ENCODE assay signal across 1 cellular context in the genomic region with DNA sequence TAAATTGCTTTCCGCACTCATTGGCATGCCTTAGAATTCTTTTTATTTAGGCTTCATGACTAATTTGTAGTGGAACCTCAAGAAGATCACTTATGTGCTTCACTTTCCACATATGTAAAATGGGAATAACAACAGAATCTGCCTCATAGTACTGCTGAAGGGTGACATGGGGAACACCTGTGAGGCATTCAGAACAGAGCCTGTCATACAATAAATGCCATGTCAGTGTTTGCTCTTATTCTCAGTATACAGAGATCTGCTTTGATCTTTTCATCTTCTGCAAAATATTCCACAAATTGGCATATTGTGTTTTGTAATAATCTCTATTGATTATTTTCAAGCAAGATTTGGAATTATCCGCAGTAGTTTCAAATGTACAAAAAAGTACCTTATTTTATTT.
TF ChIP-seq lines count a peak whose summit lies in the region.

No MANE protein-coding gene starts in this region.

TF ChIP-seq in HepG2, 621 proteins besides CTCF, POLR2A, EP300 and RAD21 (continued from another document):
- TF ChIP-seq, protein P1, sequence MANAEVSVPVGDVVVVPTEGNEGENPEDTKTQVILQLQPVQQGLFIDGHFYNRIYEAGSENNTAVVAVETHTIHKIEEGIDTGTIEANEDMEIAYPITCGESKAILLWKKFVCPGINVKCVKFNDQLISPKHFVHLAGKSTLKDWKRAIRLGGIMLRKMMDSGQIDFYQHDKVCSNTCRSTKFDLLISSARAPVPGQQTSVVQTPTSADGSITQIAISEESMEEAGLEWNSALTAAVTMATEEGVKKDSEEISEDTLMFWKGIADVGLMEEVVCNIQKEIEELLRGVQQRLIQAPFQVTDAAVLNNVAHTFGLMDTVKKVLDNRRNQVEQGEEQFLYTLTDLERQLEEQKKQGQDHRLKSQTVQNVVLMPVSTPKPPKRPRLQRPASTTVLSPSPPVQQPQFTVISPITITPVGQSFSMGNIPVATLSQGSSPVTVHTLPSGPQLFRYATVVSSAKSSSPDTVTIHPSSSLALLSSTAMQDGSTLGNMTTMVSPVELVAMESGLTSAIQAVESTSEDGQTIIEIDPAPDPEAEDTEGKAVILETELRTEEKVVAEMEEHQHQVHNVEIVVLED (CRISPR knock-in tag; IDR thresholded peaks at IDR 0.05; ENCODE audit: borderline replicate concordance) = no peak
- TF ChIP-seq MAFK (conservative IDR thresholded peaks at IDR 0.05 in 1 of 2, IDR thresholded peaks at IDR 0.05 in 1 of 2; ENCODE audit: low read length in 2 of 2) = peak; percentile 77 to 83
- peak; percentile 7; the same call in 1 of the 2 replicates for TF ChIP-seq KAT7 (CRISPR knock-in tag; IDR thresholded peaks at IDR 0.05; ENCODE audit: borderline replicate concordance)
- TF ChIP-seq, protein P2, sequence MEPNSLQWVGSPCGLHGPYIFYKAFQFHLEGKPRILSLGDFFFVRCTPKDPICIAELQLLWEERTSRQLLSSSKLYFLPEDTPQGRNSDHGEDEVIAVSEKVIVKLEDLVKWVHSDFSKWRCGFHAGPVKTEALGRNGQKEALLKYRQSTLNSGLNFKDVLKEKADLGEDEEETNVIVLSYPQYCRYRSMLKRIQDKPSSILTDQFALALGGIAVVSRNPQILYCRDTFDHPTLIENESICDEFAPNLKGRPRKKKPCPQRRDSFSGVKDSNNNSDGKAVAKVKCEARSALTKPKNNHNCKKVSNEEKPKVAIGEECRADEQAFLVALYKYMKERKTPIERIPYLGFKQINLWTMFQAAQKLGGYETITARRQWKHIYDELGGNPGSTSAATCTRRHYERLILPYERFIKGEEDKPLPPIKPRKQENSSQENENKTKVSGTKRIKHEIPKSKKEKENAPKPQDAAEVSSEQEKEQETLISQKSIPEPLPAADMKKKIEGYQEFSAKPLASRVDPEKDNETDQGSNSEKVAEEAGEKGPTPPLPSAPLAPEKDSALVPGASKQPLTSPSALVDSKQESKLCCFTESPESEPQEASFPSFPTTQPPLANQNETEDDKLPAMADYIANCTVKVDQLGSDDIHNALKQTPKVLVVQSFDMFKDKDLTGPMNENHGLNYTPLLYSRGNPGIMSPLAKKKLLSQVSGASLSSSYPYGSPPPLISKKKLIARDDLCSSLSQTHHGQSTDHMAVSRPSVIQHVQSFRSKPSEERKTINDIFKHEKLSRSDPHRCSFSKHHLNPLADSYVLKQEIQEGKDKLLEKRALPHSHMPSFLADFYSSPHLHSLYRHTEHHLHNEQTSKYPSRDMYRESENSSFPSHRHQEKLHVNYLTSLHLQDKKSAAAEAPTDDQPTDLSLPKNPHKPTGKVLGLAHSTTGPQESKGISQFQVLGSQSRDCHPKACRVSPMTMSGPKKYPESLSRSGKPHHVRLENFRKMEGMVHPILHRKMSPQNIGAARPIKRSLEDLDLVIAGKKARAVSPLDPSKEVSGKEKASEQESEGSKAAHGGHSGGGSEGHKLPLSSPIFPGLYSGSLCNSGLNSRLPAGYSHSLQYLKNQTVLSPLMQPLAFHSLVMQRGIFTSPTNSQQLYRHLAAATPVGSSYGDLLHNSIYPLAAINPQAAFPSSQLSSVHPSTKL (CRISPR knock-in tag; IDR thresholded peaks at IDR 0.05) = peak; percentile 43
- peak; percentile 81 for TF ChIP-seq MAFF (IDR thresholded peaks at IDR 0.05; ENCODE audit: low read depth, low read length)
- TF ChIP-seq, protein P3, sequence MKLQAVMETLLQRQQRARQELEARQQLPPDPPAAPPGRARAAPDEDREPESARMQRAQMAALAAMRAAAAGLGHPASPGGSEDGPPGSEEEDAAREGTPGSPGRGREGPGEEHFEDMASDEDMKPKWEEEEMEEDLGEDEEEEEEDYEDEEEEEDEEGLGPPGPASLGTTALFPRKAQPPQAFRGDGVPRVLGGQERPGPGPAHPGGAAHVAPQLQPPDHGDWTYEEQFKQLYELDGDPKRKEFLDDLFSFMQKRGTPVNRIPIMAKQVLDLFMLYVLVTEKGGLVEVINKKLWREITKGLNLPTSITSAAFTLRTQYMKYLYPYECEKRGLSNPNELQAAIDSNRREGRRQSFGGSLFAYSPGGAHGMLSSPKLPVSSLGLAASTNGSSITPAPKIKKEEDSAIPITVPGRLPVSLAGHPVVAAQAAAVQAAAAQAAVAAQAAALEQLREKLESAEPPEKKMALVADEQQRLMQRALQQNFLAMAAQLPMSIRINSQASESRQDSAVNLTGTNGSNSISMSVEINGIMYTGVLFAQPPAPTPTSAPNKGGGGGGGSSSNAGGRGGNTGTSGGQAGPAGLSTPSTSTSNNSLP (IDR thresholded peaks at IDR 0.05; ENCODE audit: low read depth, low read length) = 0 out of 2 replicates have a peak, but pooled peaks have one; percentile 15
- TF ChIP-seq RBM39 (IDR thresholded peaks at IDR 0.05; ENCODE audit: low read depth, low read length, poor library complexity, severe bottlenecking) = no peak
- 0 out of 2 replicates have a peak, but pooled peaks have one; percentile 44 for TF ChIP-seq ZNF816 (CRISPR knock-in tag; IDR thresholded peaks at IDR 0.05; ENCODE audit: borderline replicate concordance)
- TF ChIP-seq SIX1 (CRISPR knock-in tag; IDR thresholded peaks at IDR 0.05; ENCODE audit: borderline replicate concordance) = 0 out of 2 replicates have a peak, but pooled peaks have one; percentile 13
- no peak for TF ChIP-seq SOX13 (IDR thresholded peaks at IDR 0.05)
- TF ChIP-seq SOX13 (CRISPR knock-in tag; conservative IDR thresholded peaks at IDR 0.05 in 1 of 2, IDR thresholded peaks at IDR 0.05 in 1 of 2) = peak in 1 of 2 experiments; percentile 57; a peak in 2 of 4 replicates
- TF ChIP-seq NFE2L2 (IDR thresholded peaks at IDR 0.05; ENCODE audit: low read length) = peak; percentile 57
- peak; percentile 63 for TF ChIP-seq ZNF629 (CRISPR knock-in tag; conservative IDR thresholded peaks at IDR 0.05)
- 0 out of 2 replicates have a peak, but pooled peaks have one; percentile 5 for TF ChIP-seq ZNF790 (CRISPR knock-in tag; IDR thresholded peaks at IDR 0.05; ENCODE audit: borderline replicate concordance)
- no peak for TF ChIP-seq FOXA1 (IDR thresholded peaks at IDR 0.05)
- TF ChIP-seq FOXA1 (CRISPR knock-in tag; IDR thresholded peaks at IDR 0.05) = peak; percentile 8; the same call in 1 of the 2 replicates
- TF ChIP-seq, protein P4, sequence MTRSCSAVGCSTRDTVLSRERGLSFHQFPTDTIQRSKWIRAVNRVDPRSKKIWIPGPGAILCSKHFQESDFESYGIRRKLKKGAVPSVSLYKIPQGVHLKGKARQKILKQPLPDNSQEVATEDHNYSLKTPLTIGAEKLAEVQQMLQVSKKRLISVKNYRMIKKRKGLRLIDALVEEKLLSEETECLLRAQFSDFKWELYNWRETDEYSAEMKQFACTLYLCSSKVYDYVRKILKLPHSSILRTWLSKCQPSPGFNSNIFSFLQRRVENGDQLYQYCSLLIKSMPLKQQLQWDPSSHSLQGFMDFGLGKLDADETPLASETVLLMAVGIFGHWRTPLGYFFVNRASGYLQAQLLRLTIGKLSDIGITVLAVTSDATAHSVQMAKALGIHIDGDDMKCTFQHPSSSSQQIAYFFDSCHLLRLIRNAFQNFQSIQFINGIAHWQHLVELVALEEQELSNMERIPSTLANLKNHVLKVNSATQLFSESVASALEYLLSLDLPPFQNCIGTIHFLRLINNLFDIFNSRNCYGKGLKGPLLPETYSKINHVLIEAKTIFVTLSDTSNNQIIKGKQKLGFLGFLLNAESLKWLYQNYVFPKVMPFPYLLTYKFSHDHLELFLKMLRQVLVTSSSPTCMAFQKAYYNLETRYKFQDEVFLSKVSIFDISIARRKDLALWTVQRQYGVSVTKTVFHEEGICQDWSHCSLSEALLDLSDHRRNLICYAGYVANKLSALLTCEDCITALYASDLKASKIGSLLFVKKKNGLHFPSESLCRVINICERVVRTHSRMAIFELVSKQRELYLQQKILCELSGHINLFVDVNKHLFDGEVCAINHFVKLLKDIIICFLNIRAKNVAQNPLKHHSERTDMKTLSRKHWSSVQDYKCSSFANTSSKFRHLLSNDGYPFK (CRISPR knock-in tag; IDR thresholded peaks at IDR 0.05; ENCODE audit: borderline replicate concordance) = no peak
- TF ChIP-seq, protein P5, sequence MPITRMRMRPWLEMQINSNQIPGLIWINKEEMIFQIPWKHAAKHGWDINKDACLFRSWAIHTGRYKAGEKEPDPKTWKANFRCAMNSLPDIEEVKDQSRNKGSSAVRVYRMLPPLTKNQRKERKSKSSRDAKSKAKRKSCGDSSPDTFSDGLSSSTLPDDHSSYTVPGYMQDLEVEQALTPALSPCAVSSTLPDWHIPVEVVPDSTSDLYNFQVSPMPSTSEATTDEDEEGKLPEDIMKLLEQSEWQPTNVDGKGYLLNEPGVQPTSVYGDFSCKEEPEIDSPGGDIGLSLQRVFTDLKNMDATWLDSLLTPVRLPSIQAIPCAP (CRISPR knock-in tag; IDR thresholded peaks at IDR 0.05; ENCODE audit: low read depth) = no peak
- TF ChIP-seq, protein P6, sequence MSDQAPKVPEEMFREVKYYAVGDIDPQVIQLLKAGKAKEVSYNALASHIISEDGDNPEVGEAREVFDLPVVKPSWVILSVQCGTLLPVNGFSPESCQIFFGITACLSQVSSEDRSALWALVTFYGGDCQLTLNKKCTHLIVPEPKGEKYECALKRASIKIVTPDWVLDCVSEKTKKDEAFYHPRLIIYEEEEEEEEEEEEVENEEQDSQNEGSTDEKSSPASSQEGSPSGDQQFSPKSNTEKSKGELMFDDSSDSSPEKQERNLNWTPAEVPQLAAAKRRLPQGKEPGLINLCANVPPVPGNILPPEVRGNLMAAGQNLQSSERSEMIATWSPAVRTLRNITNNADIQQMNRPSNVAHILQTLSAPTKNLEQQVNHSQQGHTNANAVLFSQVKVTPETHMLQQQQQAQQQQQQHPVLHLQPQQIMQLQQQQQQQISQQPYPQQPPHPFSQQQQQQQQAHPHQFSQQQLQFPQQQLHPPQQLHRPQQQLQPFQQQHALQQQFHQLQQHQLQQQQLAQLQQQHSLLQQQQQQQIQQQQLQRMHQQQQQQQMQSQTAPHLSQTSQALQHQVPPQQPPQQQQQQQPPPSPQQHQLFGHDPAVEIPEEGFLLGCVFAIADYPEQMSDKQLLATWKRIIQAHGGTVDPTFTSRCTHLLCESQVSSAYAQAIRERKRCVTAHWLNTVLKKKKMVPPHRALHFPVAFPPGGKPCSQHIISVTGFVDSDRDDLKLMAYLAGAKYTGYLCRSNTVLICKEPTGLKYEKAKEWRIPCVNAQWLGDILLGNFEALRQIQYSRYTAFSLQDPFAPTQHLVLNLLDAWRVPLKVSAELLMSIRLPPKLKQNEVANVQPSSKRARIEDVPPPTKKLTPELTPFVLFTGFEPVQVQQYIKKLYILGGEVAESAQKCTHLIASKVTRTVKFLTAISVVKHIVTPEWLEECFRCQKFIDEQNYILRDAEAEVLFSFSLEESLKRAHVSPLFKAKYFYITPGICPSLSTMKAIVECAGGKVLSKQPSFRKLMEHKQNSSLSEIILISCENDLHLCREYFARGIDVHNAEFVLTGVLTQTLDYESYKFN (CRISPR knock-in tag; conservative IDR thresholded peaks at IDR 0.05) = peak; percentile 25; the same call in 1 of the 2 replicates
- no peak for TF ChIP-seq ZBTB38 (CRISPR knock-in tag; IDR thresholded peaks at IDR 0.05)
- no peak for TF ChIP-seq ZC3H4 (CRISPR knock-in tag; IDR thresholded peaks at IDR 0.05; ENCODE audit: borderline replicate concordance)
- TF ChIP-seq KAT8 (CRISPR knock-in tag; IDR thresholded peaks at IDR 0.05) = 0 out of 2 replicates have a peak, but pooled peaks have one; percentile 17
- no peak for TF ChIP-seq KLF6 (CRISPR knock-in tag; IDR thresholded peaks at IDR 0.05)
- TF ChIP-seq CEBPG (CRISPR knock-in tag; IDR thresholded peaks at IDR 0.05) = 0 out of 2 replicates have a peak, but pooled peaks have one; percentile 2
- 0 out of 2 replicates have a peak, but pooled peaks have one; percentile 26 for TF ChIP-seq NCOA2 (CRISPR knock-in tag; IDR thresholded peaks at IDR 0.05)
- TF ChIP-seq CHD2 (IDR thresholded peaks at IDR 0.05; ENCODE audit: low read depth, low read length) = no peak
- TF ChIP-seq TCF7 (IDR thresholded peaks at IDR 0.05; ENCODE audit: low read depth) = peak; percentile 62
- TF ChIP-seq ZNF326 (CRISPR knock-in tag; IDR thresholded peaks at IDR 0.05; ENCODE audit: borderline replicate concordance) = no peak
- TF ChIP-seq GATAD2A (CRISPR knock-in tag; IDR thresholded peaks at IDR 0.05) = peak; percentile 55; the same call in 1 of the 2 replicates
